In genomic region chr5:63401434-63402046, GRCh38 we compare ENCODE assay signal across 8 cellular contexts.
DNase-seq lines count a peak whose midpoint lies in the region; ATAC-seq and TF ChIP-seq lines count a peak whose summit lies in the region.

No MANE protein-coding gene starts in this region.

- intact Hi-C loops in natural killer cell (cut with micrococcal nuclease), result no loop called here

- no peaks in the 10 kb centered on the region for H3K27me3 Mint-ChIP-seq in activated CD4-positive, alpha-beta T cell treated with anti-CD3 and anti-CD28 coated beads, Interleukin-2, amount 10 ng/mL, durations not matched to agents 7 days and 5 days
- H3K27me3 Mint-ChIP-seq in glutamatergic neuron (ENCODE audit: unreplicated experiment) (no peaks in the 10 kb centered on the region), natural killer cell (ENCODE audit: low read depth in 2 of 2) (no peaks in the 10 kb centered on the region)

- POLR2A ChIA-PET in activated CD4-positive, alpha-beta T cell treated with anti-CD3 and anti-CD28 coated beads, Interleukin-2, amount 10 ng/mL, durations not matched to agents 7 days and 5 days (lab: Charles Lee), result no interaction called here

- no peaks in the 10 kb centered on the region for H3K9me3 Mint-ChIP-seq in activated CD4-positive, alpha-beta T cell treated with anti-CD3 and anti-CD28 coated beads, Interleukin-2, amount 10 ng/mL, durations not matched to agents 7 days and 5 days
- H3K9me3 Mint-ChIP-seq in glutamatergic neuron (ENCODE audit: unreplicated experiment) (peaks cover 1% of the 10 kb centered on the region), natural killer cell (peaks cover 8 to 13% of the 10 kb centered on the region in 2 donors)

- no peak overlapping the region for H3K4me3 Mint-ChIP-seq in activated CD4-positive, alpha-beta T cell treated with anti-CD3 and anti-CD28 coated beads, Interleukin-2, amount 10 ng/mL, durations not matched to agents 7 days and 5 days
- no peak overlapping the region for H3K4me3 Mint-ChIP-seq in glutamatergic neuron (ENCODE audit: unreplicated experiment)
- no peak overlapping the region for H3K4me3 Mint-ChIP-seq in natural killer cell

- CTCF ChIA-PET in activated CD4-positive, alpha-beta T cell treated with anti-CD3 and anti-CD28 coated beads, Interleukin-2, amount 10 ng/mL, durations not matched to agents 7 days and 5 days (lab: Charles Lee), result no interaction called here

- no peaks in the 10 kb centered on the region for H3K36me3 Mint-ChIP-seq in activated CD4-positive, alpha-beta T cell treated with anti-CD3 and anti-CD28 coated beads, Interleukin-2, amount 10 ng/mL, durations not matched to agents 7 days and 5 days (ENCODE audit: low read depth)
- H3K36me3 Mint-ChIP-seq in glutamatergic neuron (ENCODE audit: unreplicated experiment), result no peaks in the 10 kb centered on the region
- H3K36me3 Mint-ChIP-seq in natural killer cell, result no peaks in the 10 kb centered on the region

- no peak overlapping the region for H3K4me3 ChIP-seq in GM12865 (ENCODE audit: low read depth, low read length)

- H3K4me1 Mint-ChIP-seq in activated CD4-positive, alpha-beta T cell treated with anti-CD3 and anti-CD28 coated beads, Interleukin-2, amount 10 ng/mL, durations not matched to agents 7 days and 5 days, result no peaks in the 10 kb centered on the region
- peaks cover 3% of the 10 kb centered on the region for H3K4me1 Mint-ChIP-seq in glutamatergic neuron (ENCODE audit: low read depth, unreplicated experiment)
- no peaks in the 10 kb centered on the region for H3K4me1 Mint-ChIP-seq in natural killer cell

- H3K27ac Mint-ChIP-seq in activated CD4-positive, alpha-beta T cell treated with anti-CD3 and anti-CD28 coated beads, Interleukin-2, amount 10 ng/mL, durations not matched to agents 7 days and 5 days, result no peak overlapping the region
- no peak overlapping the region for H3K27ac Mint-ChIP-seq in glutamatergic neuron (ENCODE audit: unreplicated experiment)
- H3K27ac Mint-ChIP-seq in natural killer cell, result no peak overlapping the region

- ATAC-seq in HG02571 (IDR thresholded peaks at IDR 0.05; ENCODE audit: unreplicated experiment), result peak; percentile 91
- no peak for ATAC-seq in natural killer cell

- peak; percentile 8 for DNase-seq in AG08396 (ENCODE audit: low spot score)
- peak; percentile 63 for DNase-seq in GM12865 (ENCODE audit: low read depth)
- peak; percentile 20 for DNase-seq in NCI-H146 (lab: John Stamatoyannopoulos, UW)
- DNase-seq in activated CD4-positive, alpha-beta T cell treated with anti-CD3 and anti-CD28 coated beads, Interleukin-2, amount 10 ng/mL, durations not matched to agents 7 days and 5 days, result peak; percentile 41
- peak; percentile 84 for DNase-seq in glutamatergic neuron
- DNase-seq in retina, result peak; percentile 56
- DNase-seq in natural killer cell, result no peak

- TF ChIP-seq CTCF in GM12865 (IDR thresholded peaks at IDR 0.05; ENCODE audit: insufficient read depth, low read depth, low read length, missing control alignments) (peak; percentile 75), glutamatergic neuron (IDR thresholded peaks at IDR 0.05; ENCODE audit: partially characterized antibody, unreplicated experiment) (peak; percentile 84), natural killer cell (IDR thresholded peaks at IDR 0.05) (no peak)
